1 cellular context compared by ENCODE assay signal in the genomic region with DNA sequence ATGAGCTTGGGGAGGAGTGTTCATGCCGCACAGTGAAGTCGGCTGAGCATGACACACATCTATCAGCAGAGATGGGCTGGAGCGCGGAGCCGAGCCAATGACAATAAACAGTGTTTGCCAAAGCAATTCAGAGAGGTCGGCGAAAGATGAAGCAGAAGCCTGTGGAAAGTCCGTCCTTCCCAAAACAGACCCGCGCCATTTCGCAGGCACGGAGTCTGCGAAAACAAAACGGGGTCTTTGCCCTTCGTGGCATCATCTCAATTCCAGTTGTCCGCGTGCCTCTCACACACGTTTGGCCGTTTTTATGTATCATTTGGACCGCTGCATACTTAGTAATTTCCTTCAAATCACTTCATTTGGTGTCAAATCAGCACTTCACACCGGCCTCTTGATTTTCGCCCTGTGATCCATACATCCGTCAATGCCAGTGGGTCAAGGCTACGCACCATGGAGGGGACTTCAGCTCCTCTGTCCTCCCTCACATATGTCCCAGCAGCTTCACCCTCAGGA.
TF ChIP-seq lines count a peak whose summit lies in the region.

No MANE protein-coding gene starts in this region.

TF ChIP-seq in HepG2, 621 proteins besides CTCF, POLR2A, EP300 and RAD21 (continued from another document and continues in another):
- TF ChIP-seq, protein P1, sequence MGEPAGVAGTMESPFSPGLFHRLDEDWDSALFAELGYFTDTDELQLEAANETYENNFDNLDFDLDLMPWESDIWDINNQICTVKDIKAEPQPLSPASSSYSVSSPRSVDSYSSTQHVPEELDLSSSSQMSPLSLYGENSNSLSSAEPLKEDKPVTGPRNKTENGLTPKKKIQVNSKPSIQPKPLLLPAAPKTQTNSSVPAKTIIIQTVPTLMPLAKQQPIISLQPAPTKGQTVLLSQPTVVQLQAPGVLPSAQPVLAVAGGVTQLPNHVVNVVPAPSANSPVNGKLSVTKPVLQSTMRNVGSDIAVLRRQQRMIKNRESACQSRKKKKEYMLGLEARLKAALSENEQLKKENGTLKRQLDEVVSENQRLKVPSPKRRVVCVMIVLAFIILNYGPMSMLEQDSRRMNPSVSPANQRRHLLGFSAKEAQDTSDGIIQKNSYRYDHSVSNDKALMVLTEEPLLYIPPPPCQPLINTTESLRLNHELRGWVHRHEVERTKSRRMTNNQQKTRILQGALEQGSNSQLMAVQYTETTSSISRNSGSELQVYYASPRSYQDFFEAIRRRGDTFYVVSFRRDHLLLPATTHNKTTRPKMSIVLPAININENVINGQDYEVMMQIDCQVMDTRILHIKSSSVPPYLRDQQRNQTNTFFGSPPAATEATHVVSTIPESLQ (CRISPR knock-in tag; conservative IDR thresholded peaks at IDR 0.05): no peak
- TF ChIP-seq ZNF251 (CRISPR knock-in tag; IDR thresholded peaks at IDR 0.05) (no peak), ZNF354B (CRISPR knock-in tag; IDR thresholded peaks at IDR 0.05) (no peak), TMF1 (CRISPR knock-in tag; IDR thresholded peaks at IDR 0.05; ENCODE audit: low read depth) (no peak), MED13 (CRISPR knock-in tag; IDR thresholded peaks at IDR 0.05) (0 out of 2 replicates have a peak, but pooled peaks have one; percentile 23), FOXA3 (CRISPR knock-in tag; IDR thresholded peaks at IDR 0.05) (peak; percentile 33; the same call in 1 of the 2 replicates), KDM4B (CRISPR knock-in tag; IDR thresholded peaks at IDR 0.05) (no peak), NBN (conservative IDR thresholded peaks at IDR 0.05) (no peak), KMT2B (CRISPR knock-in tag; IDR thresholded peaks at IDR 0.05) (peak; percentile 25; the same call in 1 of the 2 replicates), ZNF7 (CRISPR knock-in tag; IDR thresholded peaks at IDR 0.05) (peak; percentile 80; the same call in 1 of the 2 replicates), ZNF253 (CRISPR knock-in tag; IDR thresholded peaks at IDR 0.05; ENCODE audit: borderline replicate concordance) (no peak), HES4 (CRISPR knock-in tag; IDR thresholded peaks at IDR 0.05; ENCODE audit: borderline replicate concordance) (no peak), ATRX (CRISPR knock-in tag; IDR thresholded peaks at IDR 0.05; ENCODE audit: borderline replicate concordance) (no peak), ZNF235 (CRISPR knock-in tag; IDR thresholded peaks at IDR 0.05; ENCODE audit: borderline replicate concordance) (no peak), KLF9 (CRISPR knock-in tag; IDR thresholded peaks at IDR 0.05; ENCODE audit: low read depth) (no peak), ZNF558 (CRISPR knock-in tag; IDR thresholded peaks at IDR 0.05; ENCODE audit: borderline replicate concordance) (no peak), ZNF263 (CRISPR knock-in tag; IDR thresholded peaks at IDR 0.05) (peak; percentile 55; the same call in 1 of the 2 replicates), ZNF224 (CRISPR knock-in tag; IDR thresholded peaks at IDR 0.05) (0 out of 2 replicates have a peak, but pooled peaks have one; percentile 31), ZNF496 (CRISPR knock-in tag; IDR thresholded peaks at IDR 0.05; ENCODE audit: insufficient replicate concordance) (no peak), XRCC5 (optimal IDR thresholded peaks at IDR 0.05; ENCODE audit: low read length) (peak; percentile 63), ZNF749 (CRISPR knock-in tag; IDR thresholded peaks at IDR 0.05; ENCODE audit: borderline replicate concordance) (no peak), ZNF75D (CRISPR knock-in tag; IDR thresholded peaks at IDR 0.05; ENCODE audit: borderline replicate concordance) (no peak), RXRB (CRISPR knock-in tag; IDR thresholded peaks at IDR 0.05; ENCODE audit: borderline replicate concordance) (0 out of 2 replicates have a peak, but pooled peaks have one; percentile 30), PCBP2 (optimal IDR thresholded peaks at IDR 0.05; ENCODE audit: low read depth, low read length, poor library complexity, severe bottlenecking) (no peak), ZNF83 (CRISPR knock-in tag; IDR thresholded peaks at IDR 0.05; ENCODE audit: borderline replicate concordance) (no peak)
- TF ChIP-seq, protein P2, sequence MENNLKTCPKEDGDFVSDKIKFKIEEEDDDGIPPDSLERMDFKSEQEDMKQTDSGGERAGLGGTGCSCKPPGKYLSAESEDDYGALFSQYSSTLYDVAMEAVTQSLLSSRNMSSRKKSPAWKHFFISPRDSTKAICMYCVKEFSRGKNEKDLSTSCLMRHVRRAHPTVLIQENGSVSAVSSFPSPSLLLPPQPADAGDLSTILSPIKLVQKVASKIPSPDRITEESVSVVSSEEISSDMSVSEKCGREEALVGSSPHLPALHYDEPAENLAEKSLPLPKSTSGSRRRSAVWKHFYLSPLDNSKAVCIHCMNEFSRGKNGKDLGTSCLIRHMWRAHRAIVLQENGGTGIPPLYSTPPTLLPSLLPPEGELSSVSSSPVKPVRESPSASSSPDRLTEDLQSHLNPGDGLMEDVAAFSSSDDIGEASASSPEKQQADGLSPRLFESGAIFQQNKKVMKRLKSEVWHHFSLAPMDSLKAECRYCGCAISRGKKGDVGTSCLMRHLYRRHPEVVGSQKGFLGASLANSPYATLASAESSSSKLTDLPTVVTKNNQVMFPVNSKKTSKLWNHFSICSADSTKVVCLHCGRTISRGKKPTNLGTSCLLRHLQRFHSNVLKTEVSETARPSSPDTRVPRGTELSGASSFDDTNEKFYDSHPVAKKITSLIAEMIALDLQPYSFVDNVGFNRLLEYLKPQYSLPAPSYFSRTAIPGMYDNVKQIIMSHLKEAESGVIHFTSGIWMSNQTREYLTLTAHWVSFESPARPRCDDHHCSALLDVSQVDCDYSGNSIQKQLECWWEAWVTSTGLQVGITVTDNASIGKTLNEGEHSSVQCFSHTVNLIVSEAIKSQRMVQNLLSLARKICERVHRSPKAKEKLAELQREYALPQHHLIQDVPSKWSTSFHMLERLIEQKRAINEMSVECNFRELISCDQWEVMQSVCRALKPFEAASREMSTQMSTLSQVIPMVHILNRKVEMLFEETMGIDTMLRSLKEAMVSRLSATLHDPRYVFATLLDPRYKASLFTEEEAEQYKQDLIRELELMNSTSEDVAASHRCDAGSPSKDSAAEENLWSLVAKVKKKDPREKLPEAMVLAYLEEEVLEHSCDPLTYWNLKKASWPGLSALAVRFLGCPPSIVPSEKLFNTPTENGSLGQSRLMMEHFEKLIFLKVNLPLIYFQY (CRISPR knock-in tag; IDR thresholded peaks at IDR 0.05; ENCODE audit: borderline replicate concordance): no peak
- TF ChIP-seq, protein P3, sequence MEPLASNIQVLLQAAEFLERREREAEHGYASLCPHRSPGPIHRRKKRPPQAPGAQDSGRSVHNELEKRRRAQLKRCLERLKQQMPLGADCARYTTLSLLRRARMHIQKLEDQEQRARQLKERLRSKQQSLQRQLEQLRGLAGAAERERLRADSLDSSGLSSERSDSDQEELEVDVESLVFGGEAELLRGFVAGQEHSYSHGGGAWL (CRISPR knock-in tag; IDR thresholded peaks at IDR 0.05): peak; percentile 51; the same call in 1 of the 2 replicates
- TF ChIP-seq, protein P4, sequence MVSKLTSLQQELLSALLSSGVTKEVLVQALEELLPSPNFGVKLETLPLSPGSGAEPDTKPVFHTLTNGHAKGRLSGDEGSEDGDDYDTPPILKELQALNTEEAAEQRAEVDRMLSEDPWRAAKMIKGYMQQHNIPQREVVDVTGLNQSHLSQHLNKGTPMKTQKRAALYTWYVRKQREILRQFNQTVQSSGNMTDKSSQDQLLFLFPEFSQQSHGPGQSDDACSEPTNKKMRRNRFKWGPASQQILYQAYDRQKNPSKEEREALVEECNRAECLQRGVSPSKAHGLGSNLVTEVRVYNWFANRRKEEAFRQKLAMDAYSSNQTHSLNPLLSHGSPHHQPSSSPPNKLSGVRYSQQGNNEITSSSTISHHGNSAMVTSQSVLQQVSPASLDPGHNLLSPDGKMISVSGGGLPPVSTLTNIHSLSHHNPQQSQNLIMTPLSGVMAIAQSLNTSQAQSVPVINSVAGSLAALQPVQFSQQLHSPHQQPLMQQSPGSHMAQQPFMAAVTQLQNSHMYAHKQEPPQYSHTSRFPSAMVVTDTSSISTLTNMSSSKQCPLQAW (CRISPR knock-in tag; IDR thresholded peaks at IDR 0.05): 0 out of 2 replicates have a peak, but pooled peaks have one; percentile 37
- TF ChIP-seq, protein P5, sequence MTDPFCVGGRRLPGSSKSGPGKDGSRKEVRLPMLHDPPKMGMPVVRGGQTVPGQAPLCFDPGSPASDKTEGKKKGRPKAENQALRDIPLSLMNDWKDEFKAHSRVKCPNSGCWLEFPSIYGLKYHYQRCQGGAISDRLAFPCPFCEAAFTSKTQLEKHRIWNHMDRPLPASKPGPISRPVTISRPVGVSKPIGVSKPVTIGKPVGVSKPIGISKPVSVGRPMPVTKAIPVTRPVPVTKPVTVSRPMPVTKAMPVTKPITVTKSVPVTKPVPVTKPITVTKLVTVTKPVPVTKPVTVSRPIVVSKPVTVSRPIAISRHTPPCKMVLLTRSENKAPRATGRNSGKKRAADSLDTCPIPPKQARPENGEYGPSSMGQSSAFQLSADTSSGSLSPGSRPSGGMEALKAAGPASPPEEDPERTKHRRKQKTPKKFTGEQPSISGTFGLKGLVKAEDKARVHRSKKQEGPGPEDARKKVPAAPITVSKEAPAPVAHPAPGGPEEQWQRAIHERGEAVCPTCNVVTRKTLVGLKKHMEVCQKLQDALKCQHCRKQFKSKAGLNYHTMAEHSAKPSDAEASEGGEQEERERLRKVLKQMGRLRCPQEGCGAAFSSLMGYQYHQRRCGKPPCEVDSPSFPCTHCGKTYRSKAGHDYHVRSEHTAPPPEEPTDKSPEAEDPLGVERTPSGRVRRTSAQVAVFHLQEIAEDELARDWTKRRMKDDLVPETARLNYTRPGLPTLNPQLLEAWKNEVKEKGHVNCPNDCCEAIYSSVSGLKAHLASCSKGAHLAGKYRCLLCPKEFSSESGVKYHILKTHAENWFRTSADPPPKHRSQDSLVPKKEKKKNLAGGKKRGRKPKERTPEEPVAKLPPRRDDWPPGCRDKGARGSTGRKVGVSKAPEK (CRISPR knock-in tag; IDR thresholded peaks at IDR 0.05; ENCODE audit: borderline replicate concordance): no peak
- TF ChIP-seq, protein P6, sequence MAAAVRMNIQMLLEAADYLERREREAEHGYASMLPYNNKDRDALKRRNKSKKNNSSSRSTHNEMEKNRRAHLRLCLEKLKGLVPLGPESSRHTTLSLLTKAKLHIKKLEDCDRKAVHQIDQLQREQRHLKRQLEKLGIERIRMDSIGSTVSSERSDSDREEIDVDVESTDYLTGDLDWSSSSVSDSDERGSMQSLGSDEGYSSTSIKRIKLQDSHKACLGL (CRISPR knock-in tag; IDR thresholded peaks at IDR 0.05): 0 out of 2 replicates have a peak, but pooled peaks have one; percentile 28
- TF ChIP-seq, protein P7, sequence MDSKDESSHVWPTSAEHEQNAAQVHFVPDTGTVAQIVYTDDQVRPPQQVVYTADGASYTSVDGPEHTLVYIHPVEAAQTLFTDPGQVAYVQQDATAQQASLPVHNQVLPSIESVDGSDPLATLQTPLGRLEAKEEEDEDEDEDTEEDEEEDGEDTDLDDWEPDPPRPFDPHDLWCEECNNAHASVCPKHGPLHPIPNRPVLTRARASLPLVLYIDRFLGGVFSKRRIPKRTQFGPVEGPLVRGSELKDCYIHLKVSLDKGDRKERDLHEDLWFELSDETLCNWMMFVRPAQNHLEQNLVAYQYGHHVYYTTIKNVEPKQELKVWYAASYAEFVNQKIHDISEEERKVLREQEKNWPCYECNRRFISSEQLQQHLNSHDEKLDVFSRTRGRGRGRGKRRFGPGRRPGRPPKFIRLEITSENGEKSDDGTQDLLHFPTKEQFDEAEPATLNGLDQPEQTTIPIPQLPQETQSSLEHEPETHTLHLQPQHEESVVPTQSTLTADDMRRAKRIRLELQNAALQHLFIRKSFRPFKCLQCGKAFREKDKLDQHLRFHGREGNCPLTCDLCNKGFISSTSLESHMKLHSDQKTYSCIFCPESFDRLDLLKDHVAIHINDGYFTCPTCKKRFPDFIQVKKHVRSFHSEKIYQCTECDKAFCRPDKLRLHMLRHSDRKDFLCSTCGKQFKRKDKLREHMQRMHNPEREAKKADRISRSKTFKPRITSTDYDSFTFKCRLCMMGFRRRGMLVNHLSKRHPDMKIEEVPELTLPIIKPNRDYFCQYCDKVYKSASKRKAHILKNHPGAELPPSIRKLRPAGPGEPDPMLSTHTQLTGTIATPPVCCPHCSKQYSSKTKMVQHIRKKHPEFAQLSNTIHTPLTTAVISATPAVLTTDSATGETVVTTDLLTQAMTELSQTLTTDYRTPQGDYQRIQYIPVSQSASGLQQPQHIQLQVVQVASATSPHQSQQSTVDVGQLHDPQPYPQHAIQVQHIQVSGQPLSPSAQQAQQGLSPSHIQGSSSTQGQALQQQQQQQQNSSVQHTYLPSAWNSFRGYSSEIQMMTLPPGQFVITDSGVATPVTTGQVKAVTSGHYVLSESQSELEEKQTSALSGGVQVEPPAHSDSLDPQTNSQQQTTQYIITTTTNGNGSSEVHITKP (CRISPR knock-in tag; IDR thresholded peaks at IDR 0.05; ENCODE audit: low read depth): no peak
- TF ChIP-seq, protein P8, sequence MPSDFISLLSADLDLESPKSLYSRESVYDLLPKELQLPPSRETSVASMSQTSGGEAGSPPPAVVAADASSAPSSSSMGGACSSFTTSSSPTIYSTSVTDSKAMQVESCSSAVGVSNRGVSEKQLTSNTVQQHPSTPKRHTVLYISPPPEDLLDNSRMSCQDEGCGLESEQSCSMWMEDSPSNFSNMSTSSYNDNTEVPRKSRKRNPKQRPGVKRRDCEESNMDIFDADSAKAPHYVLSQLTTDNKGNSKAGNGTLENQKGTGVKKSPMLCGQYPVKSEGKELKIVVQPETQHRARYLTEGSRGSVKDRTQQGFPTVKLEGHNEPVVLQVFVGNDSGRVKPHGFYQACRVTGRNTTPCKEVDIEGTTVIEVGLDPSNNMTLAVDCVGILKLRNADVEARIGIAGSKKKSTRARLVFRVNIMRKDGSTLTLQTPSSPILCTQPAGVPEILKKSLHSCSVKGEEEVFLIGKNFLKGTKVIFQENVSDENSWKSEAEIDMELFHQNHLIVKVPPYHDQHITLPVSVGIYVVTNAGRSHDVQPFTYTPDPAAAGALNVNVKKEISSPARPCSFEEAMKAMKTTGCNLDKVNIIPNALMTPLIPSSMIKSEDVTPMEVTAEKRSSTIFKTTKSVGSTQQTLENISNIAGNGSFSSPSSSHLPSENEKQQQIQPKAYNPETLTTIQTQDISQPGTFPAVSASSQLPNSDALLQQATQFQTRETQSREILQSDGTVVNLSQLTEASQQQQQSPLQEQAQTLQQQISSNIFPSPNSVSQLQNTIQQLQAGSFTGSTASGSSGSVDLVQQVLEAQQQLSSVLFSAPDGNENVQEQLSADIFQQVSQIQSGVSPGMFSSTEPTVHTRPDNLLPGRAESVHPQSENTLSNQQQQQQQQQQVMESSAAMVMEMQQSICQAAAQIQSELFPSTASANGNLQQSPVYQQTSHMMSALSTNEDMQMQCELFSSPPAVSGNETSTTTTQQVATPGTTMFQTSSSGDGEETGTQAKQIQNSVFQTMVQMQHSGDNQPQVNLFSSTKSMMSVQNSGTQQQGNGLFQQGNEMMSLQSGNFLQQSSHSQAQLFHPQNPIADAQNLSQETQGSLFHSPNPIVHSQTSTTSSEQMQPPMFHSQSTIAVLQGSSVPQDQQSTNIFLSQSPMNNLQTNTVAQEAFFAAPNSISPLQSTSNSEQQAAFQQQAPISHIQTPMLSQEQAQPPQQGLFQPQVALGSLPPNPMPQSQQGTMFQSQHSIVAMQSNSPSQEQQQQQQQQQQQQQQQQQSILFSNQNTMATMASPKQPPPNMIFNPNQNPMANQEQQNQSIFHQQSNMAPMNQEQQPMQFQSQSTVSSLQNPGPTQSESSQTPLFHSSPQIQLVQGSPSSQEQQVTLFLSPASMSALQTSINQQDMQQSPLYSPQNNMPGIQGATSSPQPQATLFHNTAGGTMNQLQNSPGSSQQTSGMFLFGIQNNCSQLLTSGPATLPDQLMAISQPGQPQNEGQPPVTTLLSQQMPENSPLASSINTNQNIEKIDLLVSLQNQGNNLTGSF (CRISPR knock-in tag; IDR thresholded peaks at IDR 0.05): 0 out of 2 replicates have a peak, but pooled peaks have one; percentile 26
- TF ChIP-seq, protein P9, sequence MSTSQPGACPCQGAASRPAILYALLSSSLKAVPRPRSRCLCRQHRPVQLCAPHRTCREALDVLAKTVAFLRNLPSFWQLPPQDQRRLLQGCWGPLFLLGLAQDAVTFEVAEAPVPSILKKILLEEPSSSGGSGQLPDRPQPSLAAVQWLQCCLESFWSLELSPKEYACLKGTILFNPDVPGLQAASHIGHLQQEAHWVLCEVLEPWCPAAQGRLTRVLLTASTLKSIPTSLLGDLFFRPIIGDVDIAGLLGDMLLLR (CRISPR knock-in tag; IDR thresholded peaks at IDR 0.05): 0 out of 2 replicates have a peak, but pooled peaks have one; percentile 33
